11 cellular contexts compared by ENCODE assay signal in the genomic region with DNA sequence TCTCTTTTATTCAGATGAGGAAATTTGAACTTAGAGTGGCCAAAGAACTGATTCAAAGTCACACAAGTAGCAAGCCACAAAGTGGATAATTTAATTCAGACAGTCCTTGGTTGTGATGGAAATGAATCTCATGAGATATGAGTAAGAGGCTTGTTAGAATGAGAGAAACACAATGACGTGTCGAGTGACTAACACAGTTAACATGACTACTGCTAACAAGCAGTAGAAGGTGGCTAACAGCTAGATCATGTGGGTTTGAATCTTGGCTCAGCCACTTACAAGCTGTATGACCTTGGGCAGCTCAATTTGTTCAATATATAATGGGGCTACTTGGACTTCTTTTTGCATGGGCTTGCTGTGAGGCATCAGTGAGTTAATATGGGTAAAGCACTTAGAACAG.
DNase-seq lines count a peak whose midpoint lies in the region; ATAC-seq and TF ChIP-seq lines count a peak whose summit lies in the region.
"Had no signal": no experiment of that assay in that cellular context is flagged by ENCODE, and none has a peak within 500 bp of the region (broad histone marks: within the 10 kb centered on the region; RNA-seq: fewer than 3 reads in every experiment).

No MANE protein-coding gene starts in this region.

- intact Hi-C loops in MCF 10A (cut with micrococcal nuclease): no loop called here
- intact Hi-C loops in breast epithelium (cut with DNase I; ENCODE audit: low total_unique reads): no loop called here

- DNase-seq in MCF 10A (ENCODE audit: unreplicated experiment): peak; percentile 86
- no peak for DNase-seq in breast epithelium (ENCODE audit: low spot score in 2 of 2)
- no peak for DNase-seq in RWPE2 (ENCODE audit: low spot score)
- peak; percentile 75 to 79 for DNase-seq in foreskin fibroblast
- DNase-seq in NCI-H2196 treated with DMSO at 0.1 percent for 48 hours (lab: John Stamatoyannopoulos, UW; ENCODE audit: unreplicated experiment): no peak
- no peak for DNase-seq in hepatocyte (ENCODE audit: low spot score)
- DNase-seq in activated gamma-delta T cell treated with Interleukin-2 at 50 U/mL for 16 hours: no peak
- DNase-seq: mesendoderm, NCI-H1417 treated with DMSO at 0.1 percent for 48 hours had no signal

- peak overlapping the region in 1 of 2 donors; percentile 25 for H3K27ac ChIP-seq in breast epithelium
- peak overlapping the region; percentile 81 for H3K27ac ChIP-seq in RWPE2 (ENCODE audit: poor library complexity, severe bottlenecking)
- H3K27ac ChIP-seq in hepatocyte: no peak overlapping the region

- H2AFZ ChIP-seq in hepatocyte: no peak overlapping the region

- H3K27me3 ChIP-seq in breast epithelium: no peaks in the 10 kb centered on the region
- H3K27me3 ChIP-seq in RWPE2 (ENCODE audit: insufficient read depth, poor library complexity, severe bottlenecking): no peaks in the 10 kb centered on the region
- H3K27me3 ChIP-seq in hepatocyte: no peaks in the 10 kb centered on the region

- TF ChIP-seq POLR2A in breast epithelium (IDR thresholded peaks at IDR 0.05): no peak

- CTCF ChIA-PET in MCF 10A (lab: Yijun Ruan, JAX): interaction anchor here (1.5 to 1.7 kb wide), 2 partner anchors 68 to 69 kb away, joined by 3 to 4 read pairs; no protein-coding TSS in a partner anchor

- H3K27me3 Mint-ChIP-seq in MCF 10A (ENCODE audit: insufficient read depth, unreplicated experiment): no peaks in the 10 kb centered on the region
- H3K27me3 Mint-ChIP-seq: type B pancreatic cell had no signal

- no TSS peak for BruUV-seq in MCF 10A (replicated peaks; lab: Mats Ljungman, UMichigan)

- peaks cover 25% of the 10 kb centered on the region for H3K4me1 Mint-ChIP-seq in MCF 10A (ENCODE audit: insufficient read depth, unreplicated experiment)

- 64% methylated on average over 2 of the region's 2 CpGs for WGBS in hepatocyte (ENCODE audit: low lambda C conversion rate, missing lambda C conversion rate)

- no peak overlapping the region for H3K4me2 ChIP-seq in hepatocyte

- peak; percentile 82 for ATAC-seq in RWPE2 (ENCODE audit: low read depth)
- ATAC-seq in GM19395 (IDR thresholded peaks at IDR 0.05; ENCODE audit: unreplicated experiment): no peak

- H4K20me1 ChIP-seq in hepatocyte (ENCODE audit: insufficient read depth, poor library complexity, severe bottlenecking): no peaks in the 10 kb centered on the region

- H3K9me3 ChIP-seq in breast epithelium: no peaks in the 10 kb centered on the region
- no peaks in the 10 kb centered on the region for H3K9me3 ChIP-seq in RWPE2 (ENCODE audit: severe bottlenecking)
- H3K9me3 ChIP-seq in hepatocyte (ENCODE audit: low read depth): no peaks in the 10 kb centered on the region

- H3K36me3 ChIP-seq in breast epithelium: no peaks in the 10 kb centered on the region
- no peaks in the 10 kb centered on the region for H3K36me3 ChIP-seq in RWPE2 (ENCODE audit: low read depth)
- H3K36me3 ChIP-seq in hepatocyte (replicated peaks; ENCODE audit: insufficient read depth, low read depth): no peaks in the 10 kb centered on the region

- POLR2A ChIA-PET in MCF 10A (lab: Yijun Ruan, JAX): interaction anchor here (0.5 to 1.1 kb wide), 7 partner anchors 8 to 663 kb away, joined by 3 read pairs; no protein-coding TSS in a partner anchor

- H3K4me1 ChIP-seq in breast epithelium (no peaks in the 10 kb centered on the region), RWPE2 (ENCODE audit: insufficient read depth, poor library complexity, severe bottlenecking) (peaks cover 43% of the 10 kb centered on the region), hepatocyte (ENCODE audit: insufficient read depth) (no peaks in the 10 kb centered on the region)

- peak overlapping the region; percentile 79 for H3K27ac Mint-ChIP-seq in MCF 10A (ENCODE audit: low read depth, unreplicated experiment)
- H3K27ac Mint-ChIP-seq: type B pancreatic cell had no signal

- no peaks in the 10 kb centered on the region for H3K36me3 Mint-ChIP-seq in MCF 10A (ENCODE audit: insufficient read depth, unreplicated experiment)
- H3K36me3 Mint-ChIP-seq: type B pancreatic cell had no signal

- H3K4me3 Mint-ChIP-seq in MCF 10A (ENCODE audit: unreplicated experiment): no peak overlapping the region
- H3K4me3 Mint-ChIP-seq: type B pancreatic cell had no signal

- no peaks in the 10 kb centered on the region for H3K9me2 ChIP-seq in hepatocyte (replicated peaks; ENCODE audit: insufficient read depth)

- no peaks in the 10 kb centered on the region for H3K79me2 ChIP-seq in hepatocyte

- H3K4me3 ChIP-seq in breast epithelium (no peak overlapping the region), RWPE2 (ENCODE audit: severe bottlenecking) (no peak overlapping the region), foreskin fibroblast (ENCODE audit: low read depth in 1 of 2, low read length in 2 of 2) (no peak overlapping the region), hepatocyte (no peak overlapping the region)

- no peaks in the 10 kb centered on the region for H3K9me3 Mint-ChIP-seq in MCF 10A (ENCODE audit: unreplicated experiment)
- H3K9me3 Mint-ChIP-seq: type B pancreatic cell had no signal

- TF ChIP-seq CTCF in MCF 10A (IDR thresholded peaks at IDR 0.05; ENCODE audit: unreplicated experiment) (no peak), breast epithelium (IDR thresholded peaks at IDR 0.05) (no peak), RWPE2 (IDR thresholded peaks at IDR 0.05; ENCODE audit: poor library complexity, severe bottlenecking) (no peak), foreskin fibroblast (IDR thresholded peaks at IDR 0.05; ENCODE audit: low read depth, low read length) (no peak), hepatocyte (IDR thresholded peaks at IDR 0.05; ENCODE audit: poor library complexity) (no peak)

Comparison
In these comparisons a context has a peak if more than half of its experiments do, and no peak if none do; other contexts are left out.
1. DNase-seq: peak in MCF 10A (single experiment) and foreskin fibroblast (2 of 2); none in breast epithelium (0 of 2), RWPE2 (single experiment), NCI-H2196 treated with DMSO at 0.1 percent for 48 hours (single experiment), hepatocyte (single experiment) and activated gamma-delta T cell treated with Interleukin-2 at 50 U/mL for 16 hours (single experiment).